2 cellular contexts compared by ENCODE assay signal in the genomic region with DNA sequence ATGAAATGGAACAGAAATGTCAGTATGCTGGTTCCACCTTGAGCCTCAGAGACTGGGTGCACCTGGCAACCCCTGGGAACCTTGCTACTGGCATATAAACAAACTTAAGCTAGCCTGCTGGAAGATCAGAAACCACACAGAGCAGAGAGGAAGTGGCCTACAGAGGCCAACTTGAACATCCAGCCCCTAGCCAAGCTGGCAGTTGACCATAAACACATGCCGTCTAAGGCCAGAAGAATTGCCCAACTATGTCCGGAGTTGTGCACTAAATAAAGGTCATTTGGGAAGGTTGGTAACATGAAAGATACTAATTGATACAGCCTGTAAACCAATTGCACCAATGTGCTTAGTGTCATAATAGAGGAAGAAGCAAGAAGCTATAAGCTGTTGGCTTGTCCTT.
A peak's percentile ranks its signal among the peaks of the same experiment; 100 is the strongest.
TF ChIP-seq lines count a peak whose summit lies in the region.

No MANE protein-coding gene starts in this region.

TF ChIP-seq in liver, 16 proteins besides CTCF, POLR2A, EP300 and RAD21 (continued from another document):
- TF ChIP-seq, protein P1, sequence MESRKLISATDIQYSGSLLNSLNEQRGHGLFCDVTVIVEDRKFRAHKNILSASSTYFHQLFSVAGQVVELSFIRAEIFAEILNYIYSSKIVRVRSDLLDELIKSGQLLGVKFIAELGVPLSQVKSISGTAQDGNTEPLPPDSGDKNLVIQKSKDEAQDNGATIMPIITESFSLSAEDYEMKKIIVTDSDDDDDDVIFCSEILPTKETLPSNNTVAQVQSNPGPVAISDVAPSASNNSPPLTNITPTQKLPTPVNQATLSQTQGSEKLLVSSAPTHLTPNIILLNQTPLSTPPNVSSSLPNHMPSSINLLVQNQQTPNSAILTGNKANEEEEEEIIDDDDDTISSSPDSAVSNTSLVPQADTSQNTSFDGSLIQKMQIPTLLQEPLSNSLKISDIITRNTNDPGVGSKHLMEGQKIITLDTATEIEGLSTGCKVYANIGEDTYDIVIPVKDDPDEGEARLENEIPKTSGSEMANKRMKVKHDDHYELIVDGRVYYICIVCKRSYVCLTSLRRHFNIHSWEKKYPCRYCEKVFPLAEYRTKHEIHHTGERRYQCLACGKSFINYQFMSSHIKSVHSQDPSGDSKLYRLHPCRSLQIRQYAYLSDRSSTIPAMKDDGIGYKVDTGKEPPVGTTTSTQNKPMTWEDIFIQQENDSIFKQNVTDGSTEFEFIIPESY (IDR thresholded peaks at IDR 0.05), result no peak
- TF ChIP-seq JUND (IDR thresholded peaks at IDR 0.05) (no peak), EGR1 (IDR thresholded peaks at IDR 0.05; ENCODE audit: low read depth in 2 of 2) (peak in 1 of 2 donors; percentile 30), HNF4A (conservative IDR thresholded peaks at IDR 0.05) (peak; percentile 36 to 48), NR2F2 (IDR thresholded peaks at IDR 0.05) (peak; percentile 10), RXRA (IDR thresholded peaks at IDR 0.05) (peak; percentile 76 to 79)
- TF ChIP-seq, protein P2, sequence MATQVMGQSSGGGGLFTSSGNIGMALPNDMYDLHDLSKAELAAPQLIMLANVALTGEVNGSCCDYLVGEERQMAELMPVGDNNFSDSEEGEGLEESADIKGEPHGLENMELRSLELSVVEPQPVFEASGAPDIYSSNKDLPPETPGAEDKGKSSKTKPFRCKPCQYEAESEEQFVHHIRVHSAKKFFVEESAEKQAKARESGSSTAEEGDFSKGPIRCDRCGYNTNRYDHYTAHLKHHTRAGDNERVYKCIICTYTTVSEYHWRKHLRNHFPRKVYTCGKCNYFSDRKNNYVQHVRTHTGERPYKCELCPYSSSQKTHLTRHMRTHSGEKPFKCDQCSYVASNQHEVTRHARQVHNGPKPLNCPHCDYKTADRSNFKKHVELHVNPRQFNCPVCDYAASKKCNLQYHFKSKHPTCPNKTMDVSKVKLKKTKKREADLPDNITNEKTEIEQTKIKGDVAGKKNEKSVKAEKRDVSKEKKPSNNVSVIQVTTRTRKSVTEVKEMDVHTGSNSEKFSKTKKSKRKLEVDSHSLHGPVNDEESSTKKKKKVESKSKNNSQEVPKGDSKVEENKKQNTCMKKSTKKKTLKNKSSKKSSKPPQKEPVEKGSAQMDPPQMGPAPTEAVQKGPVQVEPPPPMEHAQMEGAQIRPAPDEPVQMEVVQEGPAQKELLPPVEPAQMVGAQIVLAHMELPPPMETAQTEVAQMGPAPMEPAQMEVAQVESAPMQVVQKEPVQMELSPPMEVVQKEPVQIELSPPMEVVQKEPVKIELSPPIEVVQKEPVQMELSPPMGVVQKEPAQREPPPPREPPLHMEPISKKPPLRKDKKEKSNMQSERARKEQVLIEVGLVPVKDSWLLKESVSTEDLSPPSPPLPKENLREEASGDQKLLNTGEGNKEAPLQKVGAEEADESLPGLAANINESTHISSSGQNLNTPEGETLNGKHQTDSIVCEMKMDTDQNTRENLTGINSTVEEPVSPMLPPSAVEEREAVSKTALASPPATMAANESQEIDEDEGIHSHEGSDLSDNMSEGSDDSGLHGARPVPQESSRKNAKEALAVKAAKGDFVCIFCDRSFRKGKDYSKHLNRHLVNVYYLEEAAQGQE (IDR thresholded peaks at IDR 0.05), result no peak

TF ChIP-seq in HepG2, 621 proteins besides CTCF, POLR2A, EP300 and RAD21 (continued from another document):
- TF ChIP-seq, protein P3, sequence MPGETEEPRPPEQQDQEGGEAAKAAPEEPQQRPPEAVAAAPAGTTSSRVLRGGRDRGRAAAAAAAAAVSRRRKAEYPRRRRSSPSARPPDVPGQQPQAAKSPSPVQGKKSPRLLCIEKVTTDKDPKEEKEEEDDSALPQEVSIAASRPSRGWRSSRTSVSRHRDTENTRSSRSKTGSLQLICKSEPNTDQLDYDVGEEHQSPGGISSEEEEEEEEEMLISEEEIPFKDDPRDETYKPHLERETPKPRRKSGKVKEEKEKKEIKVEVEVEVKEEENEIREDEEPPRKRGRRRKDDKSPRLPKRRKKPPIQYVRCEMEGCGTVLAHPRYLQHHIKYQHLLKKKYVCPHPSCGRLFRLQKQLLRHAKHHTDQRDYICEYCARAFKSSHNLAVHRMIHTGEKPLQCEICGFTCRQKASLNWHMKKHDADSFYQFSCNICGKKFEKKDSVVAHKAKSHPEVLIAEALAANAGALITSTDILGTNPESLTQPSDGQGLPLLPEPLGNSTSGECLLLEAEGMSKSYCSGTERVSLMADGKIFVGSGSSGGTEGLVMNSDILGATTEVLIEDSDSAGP (CRISPR knock-in tag; IDR thresholded peaks at IDR 0.05; ENCODE audit: borderline replicate concordance), result no peak
- TF ChIP-seq ZFP82 (CRISPR knock-in tag; IDR thresholded peaks at IDR 0.05; ENCODE audit: borderline replicate concordance), result no peak
